Comparison of ENCODE assay signal across 1 cellular context in genomic region chr14:99773496-99774203, GRCh38.
TF ChIP-seq lines count a peak whose summit lies in the region.

No MANE protein-coding gene starts in this region.

TF ChIP-seq in H1, 55 proteins besides CTCF, POLR2A, EP300 and RAD21 (continued from another document):
- TF ChIP-seq BCL11A (IDR thresholded peaks at IDR 0.05; ENCODE audit: low read depth in 2 of 2, low read length in 2 of 2) (no peak), KDM1A (IDR thresholded peaks at IDR 0.05; ENCODE audit: borderline replicate concordance, low read length) (no peak), CEBPB (IDR thresholded peaks at IDR 0.05; ENCODE audit: low read depth, low read length) (no peak), USF2 (IDR thresholded peaks at IDR 0.05; ENCODE audit: low read length) (no peak), JUND (IDR thresholded peaks at IDR 0.05; ENCODE audit: low read length) (no peak), HDAC2 (IDR thresholded peaks at IDR 0.05; ENCODE audit: borderline replicate concordance in 1 of 2, low read depth in 2 of 2, low read length in 2 of 2) (no peak), NRF1 (IDR thresholded peaks at IDR 0.05; ENCODE audit: low read depth, low read length) (no peak), RNF2 (IDR thresholded peaks at IDR 0.05; ENCODE audit: borderline replicate concordance, low read depth, low read length, missing control alignments, poor library complexity, severe bottlenecking) (no peak), SRF (IDR thresholded peaks at IDR 0.05; ENCODE audit: low read depth, low read length) (no peak), SIN3A (conservative IDR thresholded peaks at IDR 0.05 in 1 of 2, IDR thresholded peaks at IDR 0.05 in 1 of 2; ENCODE audit: low read depth in 1 of 2, low read length in 2 of 2) (no peak), GTF2F1 (IDR thresholded peaks at IDR 0.05; ENCODE audit: borderline replicate concordance, low read depth, low read length) (no peak), BRCA1 (IDR thresholded peaks at IDR 0.05; ENCODE audit: low read depth, low read length) (no peak), SUZ12 (IDR thresholded peaks at IDR 0.05; ENCODE audit: low read length) (no peak), KDM4A (IDR thresholded peaks at IDR 0.05; ENCODE audit: low read depth, low read length, severe bottlenecking) (no peak), POLR2AphosphoS5 (IDR thresholded peaks at IDR 0.05; ENCODE audit: low read depth, low read length) (no peak), POU5F1 (IDR thresholded peaks at IDR 0.05; ENCODE audit: low read depth, low read length) (no peak), CBX8 (IDR thresholded peaks at IDR 0.05; ENCODE audit: borderline replicate concordance, low read depth, low read length) (no peak), ATF3 (IDR thresholded peaks at IDR 0.05; ENCODE audit: insufficient read depth, low read depth, low read length) (no peak)
